In genomic region chr5:165258188-165258855, GRCh38 we compare ENCODE assay signal across 15 cellular contexts.
A peak's percentile ranks its signal among the peaks of the same experiment; 100 is the strongest.
DNase-seq lines count a peak whose midpoint lies in the region; ATAC-seq and TF ChIP-seq lines count a peak whose summit lies in the region.
"Had no signal": no experiment of that assay in that cellular context is flagged by ENCODE, and none has a peak within 500 bp of the region (broad histone marks: within the 10 kb centered on the region; RNA-seq: fewer than 3 reads in every experiment).

No MANE protein-coding gene starts in this region.

- H3F3A ChIP-seq in GM23338 (replicated peaks; ENCODE audit: low read depth) (no peaks in the 10 kb centered on the region), SK-N-SH (replicated peaks; ENCODE audit: insufficient read depth) (no peaks in the 10 kb centered on the region)

- no peak for TF ChIP-seq CTCF in GM23338 (conservative IDR thresholded peaks at IDR 0.05; ENCODE audit: low read depth in 2 of 2)
- no peak for TF ChIP-seq CTCF in SK-N-SH (IDR thresholded peaks at IDR 0.05)
- no peak for TF ChIP-seq CTCF in omental fat pad (IDR thresholded peaks at IDR 0.05)

- H3K27me3 Mint-ChIP-seq in GM23338 (ENCODE audit: insufficient read depth, low read depth, poor library complexity): peaks cover 2% of the 10 kb centered on the region

- peak in 1 of 2 experiments; percentile 98; a peak in 2 of 4 replicates for TF ChIP-seq EP300 in SK-N-SH (IDR thresholded peaks at IDR 0.05; ENCODE audit: borderline replicate concordance in 1 of 2, low read depth in 1 of 2, low read length in 1 of 2)

- WGBS in SK-N-SH (ENCODE audit: low lambda C conversion rate): 9% methylated on average over 6 of the region's 6 CpGs

- no peak overlapping the region for H3K4me3 Mint-ChIP-seq in GM23338

- no peak overlapping the region for H3K4me3 ChIP-seq in GM23338
- no peak overlapping the region; a peak in 1 of 4 replicates for H3K4me3 ChIP-seq in SK-N-SH (ENCODE audit: low read depth in 2 of 2, low read length in 1 of 2)

- peaks cover 17% of the 10 kb centered on the region for H3K4me1 Mint-ChIP-seq in GM23338

- H3K4me1 ChIP-seq in GM23338 (ENCODE audit: insufficient read depth): peaks cover 17% of the 10 kb centered on the region
- H3K4me1 ChIP-seq in SK-N-SH (ENCODE audit: control insufficient read depth in 1 of 2, insufficient read depth in 2 of 2, low read depth in 1 of 2, low read length in 1 of 2): peaks cover 0 to 7% of the 10 kb centered on the region in 2 experiments; a peak in 2 of 4 replicates
- H3K4me1 ChIP-seq: Caco-2 had no signal

- CTCF ChIA-PET in SK-N-SH (lab: Yijun Ruan, JAX): interaction anchor here (0.8 to 1.3 kb wide), 3 partner anchors 10 to 50 kb away, joined by 3 to 4 read pairs (median 3); no protein-coding TSS in a partner anchor

- DNase-seq in GM23338 (ENCODE audit: low spot score) (no peak), SK-N-SH (peak; percentile 49), inferior parietal cortex (ENCODE audit: extremely low spot score) (peak; percentile 27), omental fat pad (ENCODE audit: low spot score) (no peak), activated gamma-delta T cell (lab: John Stamatoyannopoulos, UW) (no peak)
- DNase-seq in activated naive CD4-positive, alpha-beta T cell (lab: John Stamatoyannopoulos, UW): no peak
- DNase-seq: Caco-2, DMS53, HCEC 1CT, NCI-H146, NCI-H2081, NCI-H510A, Right ventricle myocardium superior had no signal

- H4K20me1 ChIP-seq in GM23338 (replicated peaks; ENCODE audit: insufficient read depth): no peaks in the 10 kb centered on the region
- no peaks in the 10 kb centered on the region for H4K20me1 ChIP-seq in SK-N-SH (ENCODE audit: insufficient read depth)

- no peak overlapping the region for H3K9ac ChIP-seq in SK-N-SH

- no peaks in the 10 kb centered on the region for H3K27me3 ChIP-seq in GM23338 (ENCODE audit: insufficient read depth)
- H3K27me3 ChIP-seq in SK-N-SH (ENCODE audit: insufficient read depth): no peaks in the 10 kb centered on the region

- H3K4me2 ChIP-seq in GM23338 (no peak overlapping the region), SK-N-SH (no peak overlapping the region)

- H3K9me2 ChIP-seq in GM23338 (ENCODE audit: insufficient read depth): no peaks in the 10 kb centered on the region
- no peaks in the 10 kb centered on the region for H3K9me2 ChIP-seq in SK-N-SH

- H3K36me3 ChIP-seq in GM23338 (ENCODE audit: insufficient read depth) (no peaks in the 10 kb centered on the region), SK-N-SH (replicated peaks in 1 of 2; ENCODE audit: control insufficient read depth in 1 of 2, insufficient read depth in 2 of 2, low read length in 1 of 2) (no peaks in the 10 kb centered on the region)

- no peaks in the 10 kb centered on the region for H3K79me2 ChIP-seq in GM23338 (replicated peaks; ENCODE audit: insufficient read depth)
- H3K79me2 ChIP-seq in SK-N-SH (ENCODE audit: insufficient read depth): no peaks in the 10 kb centered on the region

- no peak overlapping the region for H3K27ac ChIP-seq in GM23338 (ENCODE audit: low read depth)
- peak overlapping the region in 1 of 2 experiments; percentile 81; a peak in 2 of 4 replicates for H3K27ac ChIP-seq in SK-N-SH (ENCODE audit: low read depth in 2 of 2, low read length in 1 of 2)

- no peak for ATAC-seq in GM23338
- peak; percentile 54 for ATAC-seq in omental fat pad (ENCODE audit: low FRiP score)
- ATAC-seq in GM21381 (IDR thresholded peaks at IDR 0.05; ENCODE audit: unreplicated experiment): no peak
- no peak for ATAC-seq in HG02981 (IDR thresholded peaks at IDR 0.05; ENCODE audit: unreplicated experiment)

- no peaks in the 10 kb centered on the region for H3K9me3 ChIP-seq in SK-N-SH
- H3K9me3 ChIP-seq: Caco-2 had no signal

- POLR2A ChIA-PET in SK-N-SH (lab: Yijun Ruan, JAX): interaction anchor here (0.5 kb wide), 1 partner anchor 402 kb away, joined by 3 read pairs; no protein-coding TSS in a partner anchor

- no peak overlapping the region for H3K27ac Mint-ChIP-seq in GM23338

- TF ChIP-seq RAD21 in SK-N-SH (IDR thresholded peaks at IDR 0.05; ENCODE audit: low read length): peak; percentile 46; the same call in 1 of the 2 replicates

- no peaks in the 10 kb centered on the region for H3K9me3 Mint-ChIP-seq in GM23338

- no peaks in the 10 kb centered on the region for H3K36me3 Mint-ChIP-seq in GM23338 (ENCODE audit: low read depth)

- H2AFZ ChIP-seq in GM23338 (peak overlapping the region; percentile 24), SK-N-SH (ENCODE audit: low read depth) (no peak overlapping the region)

TF ChIP-seq in GM23338, 12 proteins besides CTCF, POLR2A, EP300 and RAD21 (continues in another document):
- TF ChIP-seq POLR2AphosphoS5 (IDR thresholded peaks at IDR 0.05; ENCODE audit: low read depth): no peak
- TF ChIP-seq ETS1 (IDR thresholded peaks at IDR 0.05): no peak
- no peak for TF ChIP-seq CREB1 (CRISPR knock-in tag; IDR thresholded peaks at IDR 0.05; ENCODE audit: low read depth)
- TF ChIP-seq REST (IDR thresholded peaks at IDR 0.05; ENCODE audit: unreplicated experiment): no peak
- no peak for TF ChIP-seq JUNB (IDR thresholded peaks at IDR 0.05; ENCODE audit: unreplicated experiment)

TF ChIP-seq in SK-N-SH, 30 proteins besides CTCF, POLR2A, EP300 and RAD21 (continues in another document):
- TF ChIP-seq REST (IDR thresholded peaks at IDR 0.05; ENCODE audit: low read depth, low read length): no peak
- no peak for TF ChIP-seq MAX (IDR thresholded peaks at IDR 0.05; ENCODE audit: low read depth)
- peak; percentile 92 for TF ChIP-seq GATA2 (CRISPR knock-in tag; IDR thresholded peaks at IDR 0.05)
- TF ChIP-seq IRF3 (IDR thresholded peaks at IDR 0.05; ENCODE audit: low read depth, low read length): no peak
- TF ChIP-seq RXRA (IDR thresholded peaks at IDR 0.05; ENCODE audit: borderline replicate concordance, low read depth): no peak
- TF ChIP-seq USF1 (IDR thresholded peaks at IDR 0.05; ENCODE audit: borderline replicate concordance, low read depth): no peak
- TF ChIP-seq SIN3A (IDR thresholded peaks at IDR 0.05; ENCODE audit: borderline replicate concordance, low read depth, low read length): no peak
- TF ChIP-seq ELF1 (IDR thresholded peaks at IDR 0.05): no peak
- TF ChIP-seq MXI1 (IDR thresholded peaks at IDR 0.05; ENCODE audit: low read depth, low read length): peak; percentile 76
- peak; percentile 99 for TF ChIP-seq RCOR1 (IDR thresholded peaks at IDR 0.05; ENCODE audit: low read length)
- no peak for TF ChIP-seq USF2 (IDR thresholded peaks at IDR 0.05; ENCODE audit: borderline replicate concordance, low read depth, low read length)
- TF ChIP-seq CHD2 (IDR thresholded peaks at IDR 0.05; ENCODE audit: low read length, partially characterized antibody): peak; percentile 90
- peak; percentile 48; the same call in 1 of the 2 replicates for TF ChIP-seq POLR2AphosphoS5 (IDR thresholded peaks at IDR 0.05; ENCODE audit: low read depth, low read length)
- no peak for TF ChIP-seq FOSL2 (IDR thresholded peaks at IDR 0.05; ENCODE audit: borderline replicate concordance, low read depth)

Comparison
In these comparisons a context has a peak if more than half of its experiments do, and no peak if none do; other contexts are left out.
1. DNase-seq: peak in SK-N-SH (single experiment) and inferior parietal cortex (single experiment); none in GM23338 (single experiment), omental fat pad (single experiment), activated naive CD4-positive, alpha-beta T cell (0 of 4) and activated gamma-delta T cell (single experiment).